In the genomic region with DNA sequence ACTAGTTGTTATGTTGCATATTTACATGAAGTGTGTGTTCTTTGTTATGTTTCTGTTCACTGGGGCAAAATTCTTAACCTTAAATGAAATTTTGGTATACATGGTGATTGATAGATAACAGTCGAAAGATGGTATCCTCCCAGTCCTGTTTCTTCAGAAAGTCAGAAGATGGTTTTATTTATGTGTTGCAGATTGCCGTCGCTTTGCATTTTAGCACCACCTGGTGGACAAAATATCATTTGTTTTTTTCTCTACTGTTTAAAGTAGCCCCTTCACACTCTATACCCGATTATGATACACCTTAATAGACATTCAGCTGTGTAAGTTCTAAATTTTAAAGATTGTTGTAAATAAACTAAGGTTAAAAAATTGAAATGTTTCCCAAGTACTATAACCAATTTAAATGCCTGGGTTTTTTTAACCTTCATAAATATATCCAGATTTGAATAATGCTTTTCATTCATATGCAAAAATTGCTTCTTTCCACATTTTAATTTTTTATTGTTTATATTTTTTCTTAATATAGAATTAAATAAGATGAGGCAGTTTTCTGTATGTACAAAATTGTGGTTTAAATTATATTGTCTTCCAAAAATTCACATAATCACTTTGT, we compare ENCODE assay signal across 8 cellular contexts.
A peak's percentile ranks its signal among the peaks of the same experiment; 100 is the strongest.
DNase-seq lines count a peak whose midpoint lies in the region; ATAC-seq and TF ChIP-seq lines count a peak whose summit lies in the region.

No MANE protein-coding gene starts in this region.

- DNase-seq in AG09319 (ENCODE audit: extremely low read depth, low read depth) (peak; percentile 47), HEK293T (ENCODE audit: extremely low spot score) (peak; percentile 36), M059J (ENCODE audit: low read depth) (peak; percentile 72), SHP77 (lab: John Stamatoyannopoulos, UW) (peak; percentile 40 to 55), dermis microvascular lymphatic vessel endothelial cell (ENCODE audit: low read depth in 2 of 2) (peak; percentile 39 to 71), memory B cell (ENCODE audit: low spot score in 2 of 2) (peak in 1 of 2 donors; percentile 59)
- no peak for DNase-seq in activated CD4-positive, CD25-positive, alpha-beta regulatory T cell (lab: John Stamatoyannopoulos, UW)

- no peak overlapping the region for H3K27ac Mint-ChIP-seq in memory B cell

- POLR2A ChIA-PET in HEK293T (lab: Yijun Ruan, JAX): no interaction called here

- peak; percentile 48 for TF ChIP-seq CTCF in AG09319 (IDR thresholded peaks at IDR 0.05; ENCODE audit: low read depth, low read length)
- peak; percentile 43 for TF ChIP-seq CTCF in GM12872 (IDR thresholded peaks at IDR 0.05; ENCODE audit: insufficient read depth, low read depth, low read length)

- H3K9me3 Mint-ChIP-seq in memory B cell: no peaks in the 10 kb centered on the region

- ATAC-seq in memory B cell (ENCODE audit: low read depth): peak; percentile 87

- no peak overlapping the region for H3K4me3 Mint-ChIP-seq in memory B cell

- CTCF ChIA-PET in HEK293T (lab: Yijun Ruan, JAX): interaction anchor here (0.6 kb wide), 1 partner anchor 9 kb away, joined by 6 read pairs; no protein-coding TSS in a partner anchor

- H3K4me1 Mint-ChIP-seq in memory B cell: peaks cover 5% of the 10 kb centered on the region

- H3K36me3 Mint-ChIP-seq in memory B cell: no peaks in the 10 kb centered on the region

- H3K27me3 Mint-ChIP-seq in memory B cell: no peaks in the 10 kb centered on the region

TF ChIP-seq in HEK293T, 16 proteins besides CTCF, POLR2A, EP300 and RAD21:
- TF ChIP-seq FOXA1 (IDR thresholded peaks at IDR 0.05) (no peak), ELF4 (IDR thresholded peaks at IDR 0.05) (no peak), TARDBP (IDR thresholded peaks at IDR 0.05) (no peak), SUZ12 (IDR thresholded peaks at IDR 0.05) (no peak)
- TF ChIP-seq, protein P1, sequence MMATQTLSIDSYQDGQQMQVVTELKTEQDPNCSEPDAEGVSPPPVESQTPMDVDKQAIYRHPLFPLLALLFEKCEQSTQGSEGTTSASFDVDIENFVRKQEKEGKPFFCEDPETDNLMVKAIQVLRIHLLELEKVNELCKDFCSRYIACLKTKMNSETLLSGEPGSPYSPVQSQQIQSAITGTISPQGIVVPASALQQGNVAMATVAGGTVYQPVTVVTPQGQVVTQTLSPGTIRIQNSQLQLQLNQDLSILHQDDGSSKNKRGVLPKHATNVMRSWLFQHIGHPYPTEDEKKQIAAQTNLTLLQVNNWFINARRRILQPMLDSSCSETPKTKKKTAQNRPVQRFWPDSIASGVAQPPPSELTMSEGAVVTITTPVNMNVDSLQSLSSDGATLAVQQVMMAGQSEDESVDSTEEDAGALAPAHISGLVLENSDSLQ (IDR thresholded peaks at IDR 0.05): peak; percentile 84
TF ChIP-seq in HEK293T: peak in this region for 1.

Comparison
In these comparisons a context has a peak if more than half of its experiments do, and no peak if none do; other contexts are left out.
1. DNase-seq: peak in AG09319 (single experiment), HEK293T (single experiment), M059J (single experiment), SHP77 (2 of 2) and dermis microvascular lymphatic vessel endothelial cell (2 of 2); none in activated CD4-positive, CD25-positive, alpha-beta regulatory T cell (0 of 4).